ENCODE assay signal across 8 cellular contexts in the genomic region with DNA sequence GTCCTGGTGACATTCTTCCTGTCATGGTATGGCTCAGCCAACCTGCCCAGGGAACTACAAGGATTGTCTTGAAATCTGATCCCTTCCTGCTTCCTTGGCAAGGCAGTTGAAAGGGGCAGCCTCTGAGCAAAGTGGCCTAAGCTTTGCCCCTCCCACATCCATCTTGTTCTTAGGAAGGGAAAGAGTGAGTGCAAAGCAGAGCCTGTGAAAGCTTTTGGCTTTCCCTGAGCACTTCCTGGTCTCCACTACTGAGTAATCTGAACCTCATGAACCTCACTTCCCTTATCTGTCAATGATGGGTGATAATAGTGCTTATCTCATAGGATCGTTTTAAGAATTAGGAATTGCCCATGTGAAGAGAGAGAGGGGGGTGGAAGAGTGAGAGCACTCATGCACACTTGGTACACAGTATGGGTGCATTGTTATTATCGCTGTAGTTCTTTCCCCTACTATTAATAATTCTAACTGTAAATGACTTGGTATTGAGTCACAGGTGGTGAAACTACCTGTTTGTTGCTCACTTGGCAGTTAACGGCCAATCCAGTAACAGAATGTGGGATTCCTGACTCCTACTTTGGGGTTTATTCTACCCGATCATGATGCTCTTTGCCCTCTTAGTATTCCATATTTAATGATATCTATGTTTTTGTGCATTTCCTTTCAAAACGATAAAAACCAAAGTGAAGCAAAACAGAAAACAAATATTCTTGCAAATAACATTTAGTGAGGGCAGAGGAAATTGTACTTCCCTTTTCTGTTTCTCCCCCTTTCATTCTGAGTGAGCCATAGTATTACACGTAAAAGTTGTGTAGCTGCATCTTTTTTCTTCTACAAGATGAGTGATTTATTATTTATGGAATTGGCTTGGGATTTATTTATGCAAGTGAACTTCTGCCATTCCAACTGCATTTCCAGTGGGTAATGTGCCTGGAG.
DNase-seq lines count a peak whose midpoint lies in the region; ATAC-seq, FAIRE-seq and TF ChIP-seq lines count a peak whose summit lies in the region.

No MANE protein-coding gene starts in this region.

- TF ChIP-seq CTCF in bronchial epithelial cell (IDR thresholded peaks at IDR 0.05; ENCODE audit: insufficient read depth, low read length, severe bottlenecking) = no peak

- no peak for FAIRE-seq in bronchial epithelial cell (lab: Jason Lieb, UNC)

- H3K4me3 ChIP-seq in bronchial epithelial cell (ENCODE audit: low read depth, low read length) = no peak overlapping the region

- DNase-seq in HT1080 (ENCODE audit: low read depth) (peak; percentile 75), bronchial epithelial cell (ENCODE audit: low read depth) (peak; percentile 50), NCI-H2227 (lab: John Stamatoyannopoulos, UW; ENCODE audit: unreplicated experiment) (no peak), NCI-H2227 treated with DMSO at 0.1 percent for 48 hours (lab: John Stamatoyannopoulos, UW) (no peak), NCI-H2196 treated with DMSO at 0.1 percent for 48 hours (lab: John Stamatoyannopoulos, UW; ENCODE audit: unreplicated experiment) (no peak), NCI-H1048 (lab: John Stamatoyannopoulos, UW) (no peak)

- ATAC-seq in GM18499 (IDR thresholded peaks at IDR 0.05; ENCODE audit: insufficient read depth, unreplicated experiment) (peak; percentile 57), GM21529 (IDR thresholded peaks at IDR 0.05; ENCODE audit: unreplicated experiment) (peak; percentile 79)

- no peaks in the 10 kb centered on the region for H3K27me3 ChIP-seq in bronchial epithelial cell (ENCODE audit: control insufficient read depth, insufficient read depth, low read length)

- no peaks in the 10 kb centered on the region for H3K36me3 ChIP-seq in bronchial epithelial cell (ENCODE audit: control insufficient read depth, insufficient read depth, low read length)

Comparison
In these comparisons a context has a peak if more than half of its experiments do, and no peak if none do; other contexts are left out.
1. DNase-seq: peak in HT1080 (single experiment) and bronchial epithelial cell (single experiment); none in NCI-H2227 (single experiment), NCI-H2227 treated with DMSO at 0.1 percent for 48 hours (single experiment), NCI-H2196 treated with DMSO at 0.1 percent for 48 hours (single experiment) and NCI-H1048 (single experiment).